In the genomic region with DNA sequence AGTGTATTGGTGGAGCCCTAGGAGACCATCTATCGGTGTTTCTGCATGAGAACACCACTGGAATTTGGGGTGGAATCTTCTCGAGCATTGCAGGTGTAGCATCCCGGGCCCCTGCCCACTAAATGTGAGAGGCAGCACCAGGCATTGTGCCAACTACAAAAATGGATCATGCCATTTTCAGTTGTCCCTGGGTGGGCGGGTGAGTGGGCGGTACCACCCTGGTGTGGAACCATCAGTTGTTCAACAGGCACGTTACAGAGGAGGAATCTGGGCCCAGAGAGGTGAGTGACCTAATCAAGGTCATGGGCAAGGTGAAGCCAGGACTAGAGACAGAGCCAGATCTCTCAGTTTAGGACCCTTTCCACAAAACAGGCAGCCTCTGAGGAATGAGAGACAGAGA, we compare ENCODE assay signal across 25 cellular contexts. TPM values are rescaled to one million over a fixed set of nuclear protein-coding genes. Genes with fewer than 3 reads are reported as not detected.
"Had no signal": no experiment of that assay in that cellular context is flagged by ENCODE, and none has a peak within 500 bp of the region (broad histone marks: within the 10 kb centered on the region; RNA-seq: fewer than 3 reads in every experiment).

No MANE protein-coding gene starts in this region.

- DNase-seq: activated CD4-positive, alpha-beta T cell treated with anti-CD3 and anti-CD28 coated beads for 48 hours; activated CD8-positive, alpha-beta memory T cell treated with anti-CD3 and anti-CD28 coated beads, Interleukin-2, amount 10 ng/mL, durations not matched to agents 7 days and 5 days; activated CD8-positive, alpha-beta T cell treated with anti-CD3 and anti-CD28 coated beads for 36 hours; activated T-cell treated with anti-CD3 and anti-CD28 coated beads for 4 hours; adrenal gland; central memory CD4-positive, alpha-beta T cell; colonic mucosa; erythroblast; foreskin fibroblast; kidney; left ventricle myocardium inferior; mammary epithelial cell; midbrain; pancreas; psoas muscle; stomach had no signal

- H3K4me1 ChIP-seq: adrenal gland, ascending aorta, colonic mucosa, left ventricle myocardium inferior, pancreas, psoas muscle, right atrium auricular region, stomach, suprapubic skin, tibial nerve had no signal

- ATAC-seq: activated CD8-positive, alpha-beta memory T cell treated with anti-CD3 and anti-CD28 coated beads, Interleukin-2, amount 10 ng/mL, durations not matched to agents 7 days and 5 days; activated CD8-positive, alpha-beta T cell treated with anti-CD3 and anti-CD28 coated beads for 36 hours; activated naive CD4-positive, alpha-beta T cell treated with anti-CD3 and anti-CD28 coated beads, Interleukin-2, amount 50 U/mL, for 72 hours; natural killer cell treated with Interleukin-12 subunit alpha and Interleukin-12 subunit beta and Interleukin-15 and Interleukin-18, amount 100 ng/mL, for 72 hours; pancreas; psoas muscle had no signal

- H3K27ac ChIP-seq: adrenal gland, ascending aorta, colonic mucosa, left ventricle myocardium inferior, pancreas, psoas muscle, right atrium auricular region, stomach, suprapubic skin, tibial nerve had no signal

- H3K27ac Mint-ChIP-seq: activated CD8-positive, alpha-beta memory T cell treated with anti-CD3 and anti-CD28 coated beads, Interleukin-2, amount 10 ng/mL, durations not matched to agents 7 days and 5 days; activated CD8-positive, alpha-beta T cell treated with anti-CD3 and anti-CD28 coated beads for 36 hours; natural killer cell treated with Interleukin-12 subunit alpha and Interleukin-12 subunit beta and Interleukin-15 and Interleukin-18, amount 100 ng/mL, for 72 hours; T-helper 1 cell treated with Interleukin-12 subunit alpha and Interleukin-12 subunit beta and Interleukin-4 antibody, amounts not matched to agents 30 μg/mL and 1 μg/mL, for 36 hours had no signal

- H3K27me3 ChIP-seq: adrenal gland, ascending aorta, colonic mucosa, pancreas, right atrium auricular region, suprapubic skin, tibial nerve had no signal

- H3K4me3 Mint-ChIP-seq: activated CD8-positive, alpha-beta memory T cell treated with anti-CD3 and anti-CD28 coated beads, Interleukin-2, amount 10 ng/mL, durations not matched to agents 7 days and 5 days; activated CD8-positive, alpha-beta T cell treated with anti-CD3 and anti-CD28 coated beads for 36 hours; natural killer cell treated with Interleukin-12 subunit alpha and Interleukin-12 subunit beta and Interleukin-15 and Interleukin-18, amount 100 ng/mL, for 72 hours; T-helper 1 cell treated with Interleukin-12 subunit alpha and Interleukin-12 subunit beta and Interleukin-4 antibody, amounts not matched to agents 30 μg/mL and 1 μg/mL, for 36 hours had no signal

- H3K9me3 ChIP-seq: adrenal gland, ascending aorta, colonic mucosa, left ventricle myocardium inferior, pancreas, psoas muscle, right atrium auricular region, stomach, suprapubic skin, tibial nerve had no signal

- H3K36me3 ChIP-seq: adrenal gland, ascending aorta, colonic mucosa, left ventricle myocardium inferior, pancreas, right atrium auricular region, suprapubic skin, tibial nerve had no signal

- H3K36me3 Mint-ChIP-seq: activated CD8-positive, alpha-beta memory T cell treated with anti-CD3 and anti-CD28 coated beads, Interleukin-2, amount 10 ng/mL, durations not matched to agents 7 days and 5 days; activated naive CD4-positive, alpha-beta T cell treated with anti-CD3 and anti-CD28 coated beads, Interleukin-2, amount 50 U/mL, for 72 hours; natural killer cell treated with Interleukin-12 subunit alpha and Interleukin-12 subunit beta and Interleukin-15 and Interleukin-18, amount 100 ng/mL, for 72 hours had no signal

- H3K4me3 ChIP-seq: adrenal gland, ascending aorta, colonic mucosa, left ventricle myocardium inferior, pancreas, psoas muscle, right atrium auricular region, stomach, suprapubic skin, tibial nerve had no signal

- H3K27me3 Mint-ChIP-seq: activated CD8-positive, alpha-beta T cell treated with anti-CD3 and anti-CD28 coated beads for 36 hours; natural killer cell treated with Interleukin-12 subunit alpha and Interleukin-12 subunit beta and Interleukin-15 and Interleukin-18, amount 100 ng/mL, for 72 hours had no signal

- H3K9me3 Mint-ChIP-seq: activated CD8-positive, alpha-beta T cell treated with anti-CD3 and anti-CD28 coated beads for 36 hours; activated naive CD4-positive, alpha-beta T cell treated with anti-CD3 and anti-CD28 coated beads, Interleukin-2, amount 50 U/mL, for 72 hours; natural killer cell treated with Interleukin-12 subunit alpha and Interleukin-12 subunit beta and Interleukin-15 and Interleukin-18, amount 100 ng/mL, for 72 hours; T-helper 1 cell treated with Interleukin-12 subunit alpha and Interleukin-12 subunit beta and Interleukin-4 antibody, amounts not matched to agents 30 μg/mL and 1 μg/mL, for 36 hours had no signal

RNA-seq across cellular contexts. Expression of gene PIPOX, which starts 8.8 kb away (rescaled TPM):
- total RNA-seq: ascending aorta had no signal

RNA-seq across cellular contexts. Expression of gene SEZ6, which starts 45.9 kb away (rescaled TPM):
- total RNA-seq: activated CD8-positive, alpha-beta memory T cell treated with anti-CD3 and anti-CD28 coated beads, Interleukin-2, amount 10 ng/mL, durations not matched to agents 7 days and 5 days; activated CD8-positive, alpha-beta T cell treated with anti-CD3 and anti-CD28 coated beads for 36 hours; ascending aorta; fibroblast of lung; glomerular endothelial cell; kidney; left ventricle myocardium inferior; mammary epithelial cell; natural killer cell treated with Interleukin-12 subunit alpha and Interleukin-12 subunit beta and Interleukin-15 and Interleukin-18, amount 100 ng/mL, for 72 hours; psoas muscle; suprapubic skin; tibial nerve had no signal
- polyA plus RNA-seq: fibroblast of lung, mammary epithelial cell had no signal
